9 cellular contexts compared by ENCODE assay signal in genomic region chr22:46830001-46830715, GRCh38.
DNase-seq lines count a peak whose midpoint lies in the region; ATAC-seq and TF ChIP-seq lines count a peak whose summit lies in the region.
"Had no signal": no experiment of that assay in that cellular context is flagged by ENCODE, and none has a peak within 500 bp of the region (broad histone marks: within the 10 kb centered on the region; RNA-seq: fewer than 3 reads in every experiment).

No MANE protein-coding gene starts in this region.

- POLR2A ChIA-PET in HEK293 (lab: Yijun Ruan, JAX) = interaction anchor here (0.6 kb wide), 1 partner anchor 1558 kb away, joined by 4 read pairs; no protein-coding TSS in a partner anchor

- H3K9me3 Mint-ChIP-seq in stimulated activated naive B cell treated with anti-CD40 and anti-IgM and Interleukin-4, amounts not matched to agents 10 μg/mL and 1 μg/mL and 100 μg/mL, for 72 hours = peaks cover 7 to 9% of the 10 kb centered on the region in 2 donors

- H3K27me3 Mint-ChIP-seq in stimulated activated naive B cell treated with anti-CD40 and anti-IgM and Interleukin-4, amounts not matched to agents 10 μg/mL and 1 μg/mL and 100 μg/mL, for 72 hours = no peaks in the 10 kb centered on the region

- peak; percentile 59 for DNase-seq in amniotic epithelial cell (ENCODE audit: low read depth)
- peak; percentile 62 for DNase-seq in hepatic stellate cell (ENCODE audit: low spot score)
- DNase-seq in stimulated activated naive B cell treated with anti-CD40 and anti-IgM and Interleukin-4, amounts not matched to agents 10 μg/mL and 1 μg/mL and 100 μg/mL, for 72 hours = no peak
- no peak for DNase-seq in SK-N-DZ (ENCODE audit: low spot score)
- DNase-seq in cortex of kidney (lab: John Stamatoyannopoulos, UW) = no peak
- DNase-seq: activated T-cell treated with anti-CD3 and anti-CD28 coated beads, Interleukin-2, amount 50 U/mL, for 72 hours had no signal

- peaks cover 25% of the 10 kb centered on the region for H3K4me1 ChIP-seq in HEK293 (ENCODE audit: control insufficient read depth, insufficient read depth, low read length)

- H3K27ac Mint-ChIP-seq in stimulated activated naive B cell treated with anti-CD40 and anti-IgM and Interleukin-4, amounts not matched to agents 10 μg/mL and 1 μg/mL and 100 μg/mL, for 72 hours = peak overlapping the region; percentile 42
- H3K27ac Mint-ChIP-seq: activated T-cell treated with anti-CD3 and anti-CD28 coated beads, Interleukin-2, amount 50 U/mL, for 72 hours had no signal

- no peak for TF ChIP-seq CTCF in HEK293 (tag by site-specific recombination; IDR thresholded peaks at IDR 0.05)

- no peak for ATAC-seq in stimulated activated naive B cell treated with anti-CD40 and anti-IgM and Interleukin-4, amounts not matched to agents 10 μg/mL and 1 μg/mL and 100 μg/mL, for 72 hours (replicated peaks)
- no peak for ATAC-seq in HG03025 (IDR thresholded peaks at IDR 0.05; ENCODE audit: low FRiP score, unreplicated experiment)
- no peak for ATAC-seq in GM21723 (IDR thresholded peaks at IDR 0.05; ENCODE audit: unreplicated experiment)
- ATAC-seq: activated T-cell treated with anti-CD3 and anti-CD28 coated beads, Interleukin-2, amount 50 U/mL, for 72 hours had no signal

- no peak overlapping the region for H3K4me3 ChIP-seq in HEK293 (ENCODE audit: low read depth, low read length)

- peaks cover 34 to 49% of the 10 kb centered on the region in 2 donors for H3K4me1 Mint-ChIP-seq in stimulated activated naive B cell treated with anti-CD40 and anti-IgM and Interleukin-4, amounts not matched to agents 10 μg/mL and 1 μg/mL and 100 μg/mL, for 72 hours

- H3K9me3 ChIP-seq in HEK293 (ENCODE audit: control insufficient read depth, insufficient read depth, low read depth, low read length) = no peaks in the 10 kb centered on the region

- peaks cover 0 to 9% of the 10 kb centered on the region in 2 experiments; a peak in 1 of 3 replicates for H3K36me3 ChIP-seq in HEK293 (ENCODE audit: control insufficient read depth in 2 of 2, insufficient read depth in 1 of 2, low read length in 2 of 2)

- peaks cover 50 to 79% of the 10 kb centered on the region in 2 donors for H3K36me3 Mint-ChIP-seq in stimulated activated naive B cell treated with anti-CD40 and anti-IgM and Interleukin-4, amounts not matched to agents 10 μg/mL and 1 μg/mL and 100 μg/mL, for 72 hours

- peak overlapping the region; percentile 29; the same call in 1 of the 2 replicates for H3K27ac ChIP-seq in HEK293 (ENCODE audit: extremely low read depth, low read depth, low read length)

- H3K4me3 Mint-ChIP-seq in stimulated activated naive B cell treated with anti-CD40 and anti-IgM and Interleukin-4, amounts not matched to agents 10 μg/mL and 1 μg/mL and 100 μg/mL, for 72 hours = no peak overlapping the region
- H3K4me3 Mint-ChIP-seq: activated T-cell treated with anti-CD3 and anti-CD28 coated beads, Interleukin-2, amount 50 U/mL, for 72 hours had no signal

- CTCF ChIA-PET in HEK293 (lab: Yijun Ruan, JAX) = interaction anchor here (0.6 to 1.4 kb wide), 4 partner anchors 22 to 176 kb away, joined by 3 to 6 read pairs (median 4); no protein-coding TSS in a partner anchor

TF ChIP-seq in HEK293, 187 proteins besides CTCF, POLR2A, EP300 and RAD21:
- TF ChIP-seq ZNF585B (tag by site-specific recombination; IDR thresholded peaks at IDR 0.05) (no peak), GLIS1 (tag by site-specific recombination; IDR thresholded peaks at IDR 0.05) (0 out of 2 replicates have a peak, but pooled peaks have one; percentile 18), INSM2 (tag by site-specific recombination; IDR thresholded peaks at IDR 0.05) (no peak), ZNF777 (tag by site-specific recombination; IDR thresholded peaks at IDR 0.05; ENCODE audit: borderline replicate concordance) (no peak), ZIC2 (tag by site-specific recombination; IDR thresholded peaks at IDR 0.05) (peak; percentile 98), YY1 (tag by site-specific recombination; IDR thresholded peaks at IDR 0.05) (no peak), TRIM28 (IDR thresholded peaks at IDR 0.05; ENCODE audit: borderline replicate concordance, low read length) (peak; percentile 33; the same call in 1 of the 2 replicates), ZBTB48 (tag by site-specific recombination; IDR thresholded peaks at IDR 0.05) (no peak), PRDM1 (tag by site-specific recombination; IDR thresholded peaks at IDR 0.05) (0 out of 2 replicates have a peak, but pooled peaks have one; percentile 9), ZNF274 (IDR thresholded peaks at IDR 0.05; ENCODE audit: low read length) (no peak), ZNF274 (tag by site-specific recombination; IDR thresholded peaks at IDR 0.05; ENCODE audit: borderline replicate concordance) (peak; percentile 49; the same call in 1 of the 2 replicates), ZBTB20 (tag by site-specific recombination; IDR thresholded peaks at IDR 0.05) (no peak), ZNF548 (tag by site-specific recombination; IDR thresholded peaks at IDR 0.05) (no peak), GLIS2 (tag by site-specific recombination; IDR thresholded peaks at IDR 0.05) (no peak), ZNF292 (tag by site-specific recombination; IDR thresholded peaks at IDR 0.05; ENCODE audit: borderline replicate concordance, low read depth) (no peak)
- TF ChIP-seq, protein P1, sequence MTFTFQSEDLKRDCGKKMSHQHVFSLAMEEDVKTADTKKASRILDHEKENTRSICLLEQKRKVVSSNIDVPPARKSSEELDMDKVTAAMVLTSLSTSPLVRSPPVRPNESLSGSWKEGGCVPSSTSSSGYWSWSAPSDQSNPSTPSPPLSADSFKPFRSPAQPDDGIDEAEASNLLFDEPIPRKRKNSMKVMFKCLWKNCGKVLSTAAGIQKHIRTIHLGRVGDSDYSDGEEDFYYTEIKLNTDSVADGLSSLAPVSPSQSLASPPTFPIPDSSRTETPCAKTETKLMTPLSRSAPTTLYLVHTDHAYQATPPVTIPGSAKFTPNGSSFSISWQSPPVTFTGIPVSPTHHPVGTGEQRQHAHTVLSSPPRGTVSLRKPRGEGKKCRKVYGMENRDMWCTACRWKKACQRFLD (tag by site-specific recombination; IDR thresholded peaks at IDR 0.05) = no peak
- TF ChIP-seq, protein P2, sequence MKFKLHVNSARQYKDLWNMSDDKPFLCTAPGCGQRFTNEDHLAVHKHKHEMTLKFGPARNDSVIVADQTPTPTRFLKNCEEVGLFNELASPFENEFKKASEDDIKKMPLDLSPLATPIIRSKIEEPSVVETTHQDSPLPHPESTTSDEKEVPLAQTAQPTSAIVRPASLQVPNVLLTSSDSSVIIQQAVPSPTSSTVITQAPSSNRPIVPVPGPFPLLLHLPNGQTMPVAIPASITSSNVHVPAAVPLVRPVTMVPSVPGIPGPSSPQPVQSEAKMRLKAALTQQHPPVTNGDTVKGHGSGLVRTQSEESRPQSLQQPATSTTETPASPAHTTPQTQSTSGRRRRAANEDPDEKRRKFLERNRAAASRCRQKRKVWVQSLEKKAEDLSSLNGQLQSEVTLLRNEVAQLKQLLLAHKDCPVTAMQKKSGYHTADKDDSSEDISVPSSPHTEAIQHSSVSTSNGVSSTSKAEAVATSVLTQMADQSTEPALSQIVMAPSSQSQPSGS (tag by site-specific recombination; IDR thresholded peaks at IDR 0.05; ENCODE audit: low read depth) = no peak
- TF ChIP-seq, protein P3, sequence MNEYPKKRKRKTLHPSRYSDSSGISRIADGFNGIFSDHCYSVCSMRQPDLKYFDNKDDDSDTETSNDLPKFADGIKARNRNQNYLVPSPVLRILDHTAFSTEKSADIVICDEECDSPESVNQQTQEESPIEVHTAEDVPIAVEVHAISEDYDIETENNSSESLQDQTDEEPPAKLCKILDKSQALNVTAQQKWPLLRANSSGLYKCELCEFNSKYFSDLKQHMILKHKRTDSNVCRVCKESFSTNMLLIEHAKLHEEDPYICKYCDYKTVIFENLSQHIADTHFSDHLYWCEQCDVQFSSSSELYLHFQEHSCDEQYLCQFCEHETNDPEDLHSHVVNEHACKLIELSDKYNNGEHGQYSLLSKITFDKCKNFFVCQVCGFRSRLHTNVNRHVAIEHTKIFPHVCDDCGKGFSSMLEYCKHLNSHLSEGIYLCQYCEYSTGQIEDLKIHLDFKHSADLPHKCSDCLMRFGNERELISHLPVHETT (tag by site-specific recombination; IDR thresholded peaks at IDR 0.05) = no peak

Comparison
In these comparisons a context has a peak if more than half of its experiments do, and no peak if none do; other contexts are left out.
1. DNase-seq: peak in amniotic epithelial cell (single experiment) and hepatic stellate cell (single experiment); none in stimulated activated naive B cell treated with anti-CD40 and anti-IgM and Interleukin-4, amounts not matched to agents 10 μg/mL and 1 μg/mL and 100 μg/mL, for 72 hours (single experiment), SK-N-DZ (single experiment) and cortex of kidney (single experiment).